ENCODE assay signal across 13 cellular contexts in the genomic region with DNA sequence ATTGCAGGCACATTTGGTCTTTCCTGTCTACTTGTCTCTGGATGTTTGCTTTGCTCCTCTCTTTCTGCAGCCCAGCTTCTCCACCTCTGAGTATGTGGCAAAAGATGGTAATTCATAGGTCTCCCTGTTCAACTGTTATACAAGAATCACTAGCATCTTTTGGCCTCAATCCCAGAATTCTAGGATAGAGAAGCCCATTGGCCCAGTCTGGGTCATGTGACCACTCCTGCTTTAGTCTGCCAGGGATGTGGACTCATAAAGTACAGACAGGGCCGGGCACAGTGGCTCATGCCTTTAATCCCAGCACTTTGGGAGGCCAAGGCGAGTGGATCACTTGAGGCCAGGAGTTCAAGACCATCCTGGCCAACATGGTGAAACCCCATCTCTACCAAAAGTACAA. TPM values are rescaled to one million over a fixed set of nuclear protein-coding genes. Genes with fewer than 3 reads are reported as not detected.
DNase-seq lines count a peak whose midpoint lies in the region; ATAC-seq and TF ChIP-seq lines count a peak whose summit lies in the region.
"Not testable (repeated sequence)": the region's sequence is repeated elsewhere in the genome, so short reads cannot be mapped to it uniquely, and the experiment has no call there.
"Had no signal": no experiment of that assay in that cellular context is flagged by ENCODE, and none has a peak within 500 bp of the region (broad histone marks: within the 10 kb centered on the region; RNA-seq: fewer than 3 reads in every experiment).

No MANE protein-coding gene starts in this region.

- WGBS in hepatocyte (ENCODE audit: low lambda C conversion rate, missing lambda C conversion rate), result 81% methylated on average over 2 of the region's 2 CpGs

- not testable (repeated sequence) for TF ChIP-seq CTCF in A673 (conservative IDR thresholded peaks at IDR 0.05; ENCODE audit: low read depth, low read length); WTC11 (IDR thresholded peaks at IDR 0.05); hepatocyte (IDR thresholded peaks at IDR 0.05; ENCODE audit: poor library complexity)

- H3K36me3 Mint-ChIP-seq in WTC11, result not testable (repeated sequence)

- not testable (repeated sequence) for H3K27ac Mint-ChIP-seq in WTC11

- H3K79me2 ChIP-seq in hepatocyte, result not testable (repeated sequence)

- H3K4me1 ChIP-seq in A673 (ENCODE audit: insufficient read depth, low read length, poor library complexity, severe bottlenecking); hepatocyte (ENCODE audit: insufficient read depth): not testable (repeated sequence)

- CTCF ChIA-PET in A673 (lab: Charles Lee); WTC11 (lab: Charles Lee): not testable (repeated sequence)

- DNase-seq in A673 (ENCODE audit: low spot score) (peak; percentile 65), GM03348 (ENCODE audit: low spot score) (peak; percentile 5), M059J (ENCODE audit: low read depth) (peak; percentile 76), NCI-H446 treated with DMSO at 0.1 percent for 48 hours (lab: John Stamatoyannopoulos, UW) (peak; percentile 39), dermis blood vessel endothelial cell (peak; percentile 21), hepatocyte (ENCODE audit: low spot score) (peak; percentile 16), skeletal muscle cell (ENCODE audit: low read depth) (peak; percentile 8)
- DNase-seq in WTC11 (ENCODE audit: low spot score), result not testable (repeated sequence)

- H3K9me3 ChIP-seq in A673 (ENCODE audit: low read depth, low read length, poor library complexity, severe bottlenecking); hepatocyte (ENCODE audit: low read depth): not testable (repeated sequence)

- H3K9me3 Mint-ChIP-seq in WTC11, result not testable (repeated sequence)

- H3K9me2 ChIP-seq in hepatocyte (replicated peaks; ENCODE audit: insufficient read depth), result not testable (repeated sequence)

- not testable (repeated sequence) for H4K20me1 ChIP-seq in hepatocyte (ENCODE audit: insufficient read depth, poor library complexity, severe bottlenecking)

- H3K4me3 ChIP-seq in A673 (ENCODE audit: low read depth, low read length, poor library complexity, severe bottlenecking); hepatocyte; skeletal muscle cell (ENCODE audit: low read depth, low read length): not testable (repeated sequence)

- H3K4me1 Mint-ChIP-seq in WTC11, result peaks cover 11% of the 10 kb centered on the region

- not testable (repeated sequence) for H3K4me2 ChIP-seq in hepatocyte

- POLR2A ChIA-PET in A673 (lab: Charles Lee; ENCODE audit: low non-redundant PET); WTC11 (lab: Charles Lee): not testable (repeated sequence)

- not testable (repeated sequence) for H3K4me3 Mint-ChIP-seq in WTC11

- ATAC-seq in WTC11, result not testable (repeated sequence)

- not testable (repeated sequence) for H2AFZ ChIP-seq in hepatocyte

- H3K27me3 Mint-ChIP-seq in WTC11 (ENCODE audit: low read depth), result not testable (repeated sequence)

- intact Hi-C loops in A673 (cut with micrococcal nuclease; ENCODE audit: unreplicated experiment), result not testable (repeated sequence)

- BruUV-seq in A673 (replicated peaks; lab: Mats Ljungman, UMichigan), result not testable (repeated sequence)

- not testable (repeated sequence) for H3K36me3 ChIP-seq in A673 (ENCODE audit: insufficient read depth, low read length, poor library complexity, severe bottlenecking); hepatocyte (replicated peaks; ENCODE audit: insufficient read depth, low read depth)

- not testable (repeated sequence) for H3K27me3 ChIP-seq in A673 (replicated peaks; ENCODE audit: insufficient read depth, low read depth, low read length, poor library complexity); hepatocyte

- H3K27ac ChIP-seq in A673 (ENCODE audit: low read depth, low read length, poor library complexity, severe bottlenecking); hepatocyte: not testable (repeated sequence)

TF ChIP-seq in WTC11, 78 proteins besides CTCF, POLR2A, EP300 and RAD21:
- TF ChIP-seq, protein P1, sequence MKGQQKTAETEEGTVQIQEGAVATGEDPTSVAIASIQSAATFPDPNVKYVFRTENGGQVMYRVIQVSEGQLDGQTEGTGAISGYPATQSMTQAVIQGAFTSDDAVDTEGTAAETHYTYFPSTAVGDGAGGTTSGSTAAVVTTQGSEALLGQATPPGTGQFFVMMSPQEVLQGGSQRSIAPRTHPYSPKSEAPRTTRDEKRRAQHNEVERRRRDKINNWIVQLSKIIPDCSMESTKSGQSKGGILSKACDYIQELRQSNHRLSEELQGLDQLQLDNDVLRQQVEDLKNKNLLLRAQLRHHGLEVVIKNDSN (CRISPR knock-in tag; IDR thresholded peaks at IDR 0.05), result peak; percentile 32; the same call in 1 of the 2 replicates
- TF ChIP-seq, protein P2, sequence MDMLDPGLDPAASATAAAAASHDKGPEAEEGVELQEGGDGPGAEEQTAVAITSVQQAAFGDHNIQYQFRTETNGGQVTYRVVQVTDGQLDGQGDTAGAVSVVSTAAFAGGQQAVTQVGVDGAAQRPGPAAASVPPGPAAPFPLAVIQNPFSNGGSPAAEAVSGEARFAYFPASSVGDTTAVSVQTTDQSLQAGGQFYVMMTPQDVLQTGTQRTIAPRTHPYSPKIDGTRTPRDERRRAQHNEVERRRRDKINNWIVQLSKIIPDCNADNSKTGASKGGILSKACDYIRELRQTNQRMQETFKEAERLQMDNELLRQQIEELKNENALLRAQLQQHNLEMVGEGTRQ (CRISPR knock-in tag; IDR thresholded peaks at IDR 0.05), result peak; percentile 60

RNA-seq across cellular contexts. Expression of a gene that starts 5.4 kb away (rescaled TPM):
- 72.9 and 73.8 TPM in 2 replicates for total RNA-seq in A673 (2021)
- 205 and 228 TPM in 2 replicates for total RNA-seq in M059J (2014; rRNA removed; shearing (Covaris generic))
- total RNA-seq in WTC11 (2021), result 78.3 to 90.8 TPM (median 78.7 TPM) in 3 replicates
- total RNA-seq in dermis blood vessel endothelial cell, result 82.0 and 101 TPM in 2 replicates
- 127 and 131 TPM in 2 replicates for total RNA-seq in hepatocyte
- 154 and 158 TPM in 2 replicates for polyA plus RNA-seq in hepatocyte

RNA-seq across cellular contexts. Expression of a gene that starts 47.8 kb away (rescaled TPM):
- total RNA-seq in A673 (2021) (not detected in 2 replicates), WTC11 (2021) (not detected in 3 replicates), dermis blood vessel endothelial cell (not detected in 2 replicates), hepatocyte (not detected in 2 replicates)
- not detected in 2 replicates for total RNA-seq in M059J (2014; rRNA removed; shearing (Covaris generic))
- not detected in 2 replicates for polyA plus RNA-seq in hepatocyte
- total RNA-seq: CD8-positive, alpha-beta memory T cell; GM12878; natural killer cell treated with Interleukin-12 subunit alpha and Interleukin-12 subunit beta and Interleukin-15 and Interleukin-18, amount 100 ng/mL, for 72 hours; OCI-LY7; pulmonary artery endothelial cell had no signal
- polyA plus RNA-seq: CD8-positive, alpha-beta memory T cell; GM12878 had no signal
